ENCODE assay signal across 8 cellular contexts in genomic region chr6:43798688-43799444, GRCh38. TPM values are rescaled to one million over a fixed set of nuclear protein-coding genes. Genes with fewer than 3 reads are reported as not detected.
DNase-seq lines count a peak whose midpoint lies in the region; ATAC-seq, FAIRE-seq and TF ChIP-seq lines count a peak whose summit lies in the region.

No MANE protein-coding gene starts in this region.

- no peak for TF ChIP-seq CTCF in astrocyte (IDR thresholded peaks at IDR 0.05; ENCODE audit: insufficient read depth, low read depth, low read length)
- no peak for TF ChIP-seq CTCF in left lung (IDR thresholded peaks at IDR 0.05)
- no peak for TF ChIP-seq CTCF in suprapubic skin (IDR thresholded peaks at IDR 0.05)
- TF ChIP-seq CTCF in endothelial cell (IDR thresholded peaks at IDR 0.05; ENCODE audit: unreplicated experiment), result no peak

- H3K27ac ChIP-seq in astrocyte (ENCODE audit: low read depth, low read length) (no peak overlapping the region), left lung (peak overlapping the region; percentile 75 to 90), suprapubic skin (no peak overlapping the region)

- CTCF ChIA-PET in activated CD4-positive, alpha-beta T cell treated with anti-CD3 and anti-CD28 coated beads for 36 hours (lab: Charles Lee), result interaction anchor here (1.3 kb wide), 1 partner anchor 25 kb away, joined by 4 read pairs; no protein-coding TSS in a partner anchor

- H3K9me3 Mint-ChIP-seq in activated CD4-positive, alpha-beta T cell treated with anti-CD3 and anti-CD28 coated beads for 36 hours (ENCODE audit: low read depth), result no peaks in the 10 kb centered on the region
- H3K9me3 Mint-ChIP-seq in astrocyte (ENCODE audit: unreplicated experiment) (no peaks in the 10 kb centered on the region), endothelial cell (ENCODE audit: unreplicated experiment) (no peaks in the 10 kb centered on the region)

- H3K36me3 ChIP-seq in astrocyte (ENCODE audit: insufficient read depth, low read length) (no peaks in the 10 kb centered on the region), left lung (no peaks in the 10 kb centered on the region), suprapubic skin (no peaks in the 10 kb centered on the region)

- peak; percentile 47 for DNase-seq in activated CD4-positive, alpha-beta T cell treated with anti-CD3 and anti-CD28 coated beads for 36 hours
- no peak for DNase-seq in activated CD4-positive, alpha-beta T cell treated with anti-CD3 and anti-CD28 coated beads, Interleukin-2, amount 50 U/mL, for 1 hour
- DNase-seq in LHCN-M2 (ENCODE audit: low read depth) (peak; percentile 89), astrocyte (ENCODE audit: low read depth) (peak; percentile 63), left lung (peak; percentile 92 to 93), suprapubic skin (ENCODE audit: low spot score in 2 of 2) (no peak), endothelial cell (ENCODE audit: low spot score) (no peak)

- POLR2A ChIA-PET in activated CD4-positive, alpha-beta T cell treated with anti-CD3 and anti-CD28 coated beads for 36 hours (lab: Charles Lee), result interaction anchor here (0.7 kb wide), 1 partner anchor 152 kb away, joined by 3 read pairs; no protein-coding TSS in a partner anchor

- ATAC-seq in activated CD4-positive, alpha-beta T cell treated with anti-CD3 and anti-CD28 coated beads for 36 hours, result peak; percentile 71
- ATAC-seq in left lung (peak; percentile 93), GM21723 (IDR thresholded peaks at IDR 0.05; ENCODE audit: unreplicated experiment) (no peak)

- H3K27me3 ChIP-seq in astrocyte (ENCODE audit: insufficient read depth, low read length), result peaks cover 5% of the 10 kb centered on the region
- no peaks in the 10 kb centered on the region for H3K27me3 ChIP-seq in left lung
- no peaks in the 10 kb centered on the region for H3K27me3 ChIP-seq in suprapubic skin

- no peaks in the 10 kb centered on the region for H3K36me3 Mint-ChIP-seq in activated CD4-positive, alpha-beta T cell treated with anti-CD3 and anti-CD28 coated beads for 36 hours (ENCODE audit: low read depth)
- H3K36me3 Mint-ChIP-seq in astrocyte (ENCODE audit: low read depth, unreplicated experiment), result no peaks in the 10 kb centered on the region
- H3K36me3 Mint-ChIP-seq in endothelial cell (ENCODE audit: low read depth, unreplicated experiment), result peaks cover 3% of the 10 kb centered on the region

- H3K27ac Mint-ChIP-seq in activated CD4-positive, alpha-beta T cell treated with anti-CD3 and anti-CD28 coated beads for 36 hours, result no peak overlapping the region
- H3K27ac Mint-ChIP-seq in astrocyte (ENCODE audit: unreplicated experiment) (peak overlapping the region; percentile 64), endothelial cell (ENCODE audit: unreplicated experiment) (no peak overlapping the region)

- H4K20me1 ChIP-seq in astrocyte (ENCODE audit: insufficient read depth, low read length), result no peaks in the 10 kb centered on the region

- intact Hi-C loops in activated CD4-positive, alpha-beta T cell treated with anti-CD3 and anti-CD28 coated beads for 36 hours (cut with DNase I, micrococcal nuclease), result no loop called here
- intact Hi-C loops in left lung (cut with DNase I), result no loop called here

- TF ChIP-seq EP300 in suprapubic skin (IDR thresholded peaks at IDR 0.05), result no peak

- H3K4me3 Mint-ChIP-seq in activated CD4-positive, alpha-beta T cell treated with anti-CD3 and anti-CD28 coated beads for 36 hours, result no peak overlapping the region
- no peak overlapping the region for H3K4me3 Mint-ChIP-seq in astrocyte (ENCODE audit: unreplicated experiment)
- no peak overlapping the region for H3K4me3 Mint-ChIP-seq in endothelial cell (ENCODE audit: unreplicated experiment)

- no peaks in the 10 kb centered on the region for H3K79me2 ChIP-seq in astrocyte (ENCODE audit: insufficient read depth, low read length)

- H3K4me1 ChIP-seq in astrocyte (ENCODE audit: insufficient read depth, low read length), result peaks cover 11% of the 10 kb centered on the region
- H3K4me1 ChIP-seq in left lung, result peaks cover 15 to 80% of the 10 kb centered on the region in 2 donors
- H3K4me1 ChIP-seq in suprapubic skin, result peaks cover 32% of the 10 kb centered on the region

- no peak overlapping the region for H2AFZ ChIP-seq in astrocyte (ENCODE audit: low read depth, low read length)

- H3K9me3 ChIP-seq in astrocyte (ENCODE audit: insufficient read depth, low read depth, low read length), result no peaks in the 10 kb centered on the region
- H3K9me3 ChIP-seq in left lung, result no peaks in the 10 kb centered on the region
- H3K9me3 ChIP-seq in suprapubic skin, result no peaks in the 10 kb centered on the region

- peak overlapping the region; percentile 14 for H3K4me2 ChIP-seq in astrocyte (ENCODE audit: low read length)

- TF ChIP-seq POLR2A in suprapubic skin (IDR thresholded peaks at IDR 0.05), result no peak

- peaks cover 3% of the 10 kb centered on the region for H3K4me1 Mint-ChIP-seq in activated CD4-positive, alpha-beta T cell treated with anti-CD3 and anti-CD28 coated beads for 36 hours
- H3K4me1 Mint-ChIP-seq in astrocyte (ENCODE audit: low read depth, unreplicated experiment), result peaks cover 8% of the 10 kb centered on the region
- no peaks in the 10 kb centered on the region for H3K4me1 Mint-ChIP-seq in endothelial cell (ENCODE audit: unreplicated experiment)

- peak overlapping the region; percentile 38 for H3K9ac ChIP-seq in astrocyte (ENCODE audit: low read length)

- H3K27me3 Mint-ChIP-seq in activated CD4-positive, alpha-beta T cell treated with anti-CD3 and anti-CD28 coated beads for 36 hours, result no peaks in the 10 kb centered on the region
- H3K27me3 Mint-ChIP-seq in astrocyte (ENCODE audit: low read depth, unreplicated experiment) (peaks cover 59% of the 10 kb centered on the region), endothelial cell (ENCODE audit: unreplicated experiment) (peaks cover 4% of the 10 kb centered on the region)

- FAIRE-seq in astrocyte (lab: Jason Lieb, UNC), result no peak

- H3K4me3 ChIP-seq in astrocyte (ENCODE audit: insufficient read depth, low read depth, low read length), result no peak overlapping the region
- H3K4me3 ChIP-seq in left lung, result no peak overlapping the region
- no peak overlapping the region for H3K4me3 ChIP-seq in suprapubic skin

- WGBS in suprapubic skin, result 45% methylated on average over 10 of the region's 10 CpGs

RNA-seq across cellular contexts. Expression of gene VEGFA, which starts 28.9 kb away (rescaled TPM):
- total RNA-seq in activated CD4-positive, alpha-beta T cell treated with anti-CD3 and anti-CD28 coated beads for 36 hours, result 10 to 100 TPM; 64.6 to 72.8 TPM
- 323 and 326 TPM in 2 replicates for total RNA-seq in LHCN-M2 (2014; rRNA removed)
- 63.4 TPM for polyA plus RNA-seq in LHCN-M2 (2012)
- total RNA-seq in astrocyte, result 144 and 154 TPM in 2 replicates
- total RNA-seq in left lung, result 100 to 1,000 TPM; 147 to 154 TPM
- 100 to 1,000 TPM in 1 of 4 donors, 10 to 100 TPM in 3; 25.4 to 147 (median 43.6) TPM for total RNA-seq in suprapubic skin
- total RNA-seq in endothelial cell (ENCODE audit: unreplicated experiment), result 3.5 TPM

Comparison
In these comparisons a context has a peak if more than half of its experiments do, and no peak if none do; other contexts are left out.
1. DNase-seq: peak in activated CD4-positive, alpha-beta T cell treated with anti-CD3 and anti-CD28 coated beads for 36 hours (single experiment), LHCN-M2 (single experiment), astrocyte (single experiment) and left lung (2 of 2); none in activated CD4-positive, alpha-beta T cell treated with anti-CD3 and anti-CD28 coated beads, Interleukin-2, amount 50 U/mL, for 1 hour (single experiment), suprapubic skin (0 of 2) and endothelial cell (single experiment).
2. H3K27ac ChIP-seq: peak in left lung (2 of 2); none in astrocyte (single experiment) and suprapubic skin (single experiment).